19 cellular contexts compared by ENCODE assay signal in the genomic region with DNA sequence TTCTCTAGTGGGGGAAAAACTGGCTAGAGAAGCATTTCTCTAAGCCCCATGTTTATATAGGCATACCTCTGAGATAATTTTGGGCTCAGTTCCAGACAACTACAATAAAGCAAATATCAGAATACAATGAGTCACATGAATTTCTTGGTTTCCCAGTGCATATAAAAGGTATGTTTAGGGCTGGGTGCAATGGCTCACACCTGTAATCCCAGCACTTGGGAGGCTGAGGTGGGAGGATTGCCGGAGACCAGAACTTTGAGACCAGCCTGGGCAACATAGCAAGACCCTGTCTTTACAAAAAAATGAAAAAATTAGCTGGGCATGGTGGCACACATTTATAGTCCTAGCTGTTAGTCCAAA. TPM values are rescaled to one million over a fixed set of nuclear protein-coding genes. Genes with fewer than 3 reads are reported as not detected.
DNase-seq lines count a peak whose midpoint lies in the region; ATAC-seq, FAIRE-seq and TF ChIP-seq lines count a peak whose summit lies in the region.
"Had no signal": no experiment of that assay in that cellular context is flagged by ENCODE, and none has a peak within 500 bp of the region (broad histone marks: within the 10 kb centered on the region; RNA-seq: fewer than 3 reads in every experiment).

No MANE protein-coding gene starts in this region.

- H3K4me1 Mint-ChIP-seq in astrocyte (ENCODE audit: low read depth, unreplicated experiment) = peaks cover 20% of the 10 kb centered on the region
- H3K4me1 Mint-ChIP-seq: activated CD4-positive, alpha-beta T cell treated with anti-CD3 and anti-CD28 coated beads, Interleukin-2, amount 10 ng/mL, durations not matched to agents 7 days and 5 days had no signal

- H3K4me3 ChIP-seq in astrocyte (ENCODE audit: insufficient read depth, low read depth, low read length) = no peak overlapping the region
- H3K4me3 ChIP-seq: ascending aorta, left ventricle myocardium inferior had no signal

- no peak overlapping the region for H3K27ac Mint-ChIP-seq in astrocyte (ENCODE audit: unreplicated experiment)
- H3K27ac Mint-ChIP-seq: activated CD4-positive, alpha-beta T cell treated with anti-CD3 and anti-CD28 coated beads, Interleukin-2, amount 10 ng/mL, durations not matched to agents 7 days and 5 days; activated T-helper 1 cell treated with anti-CD3 and anti-CD28 coated beads, Interleukin-12 subunit alpha, Interleukin-12 subunit beta, Interleukin-2, Interleukin-4 antibody, amounts not matched to agents 30 ng/mL and 10 ng/mL and 1 ng/mL, durations not matched to agents 14 hours and 24 hours and 36 hours; effector memory CD8-positive, alpha-beta T cell; nephron progenitor cell; T-helper 1 cell treated with Interleukin-12 subunit alpha and Interleukin-12 subunit beta and Interleukin-4 antibody, amounts not matched to agents 30 μg/mL and 1 μg/mL, for 36 hours had no signal

- peak overlapping the region; percentile 64 for H3K4me2 ChIP-seq in astrocyte (ENCODE audit: low read length)

- no peaks in the 10 kb centered on the region for H3K9me3 Mint-ChIP-seq in astrocyte (ENCODE audit: unreplicated experiment)
- H3K9me3 Mint-ChIP-seq: activated CD4-positive, alpha-beta T cell treated with anti-CD3 and anti-CD28 coated beads, Interleukin-2, amount 10 ng/mL, durations not matched to agents 7 days and 5 days; activated T-helper 1 cell treated with anti-CD3 and anti-CD28 coated beads, Interleukin-12 subunit alpha, Interleukin-12 subunit beta, Interleukin-2, Interleukin-4 antibody, amounts not matched to agents 30 ng/mL and 10 ng/mL and 1 ng/mL, durations not matched to agents 14 hours and 24 hours and 36 hours; effector memory CD8-positive, alpha-beta T cell; nephron progenitor cell; T-helper 1 cell treated with Interleukin-12 subunit alpha and Interleukin-12 subunit beta and Interleukin-4 antibody, amounts not matched to agents 30 μg/mL and 1 μg/mL, for 36 hours had no signal

- H3K9me3 ChIP-seq in astrocyte (ENCODE audit: insufficient read depth, low read depth, low read length) = no peaks in the 10 kb centered on the region
- H3K9me3 ChIP-seq: ascending aorta, left ventricle myocardium inferior had no signal

- FAIRE-seq in astrocyte (lab: Jason Lieb, UNC) = no peak

- DNase-seq in DMS53 (lab: John Stamatoyannopoulos, UW) (peak; percentile 87), LoVo (ENCODE audit: low spot score) (peak; percentile 68), astrocyte (ENCODE audit: low read depth) (peak; percentile 71), glomerular visceral epithelial cell (ENCODE audit: extremely low spot score) (peak; percentile 53), DMS153 treated with DMSO at 0.1 percent for 48 hours (lab: John Stamatoyannopoulos, UW; ENCODE audit: unreplicated experiment) (no peak), Right ventricle myocardium inferior (ENCODE audit: missing footprints) (no peak), islet precursor cell (no peak)
- DNase-seq: activated CD4-positive, alpha-beta T cell treated with anti-CD3 and anti-CD28 coated beads, Interleukin-2, amount 10 ng/mL, durations not matched to agents 7 days and 5 days; DND-41; effector memory CD8-positive, alpha-beta T cell; Karpas-422; left ventricle myocardium inferior; nephron progenitor cell; stimulated activated naive CD8-positive, alpha-beta T cell treated with anti-CD3 and anti-CD28 coated beads, Interleukin-15, Interleukin-2, amounts not matched to agents 100 U/mL and 50 U/mL, for 24 hours had no signal

- H3K79me2 ChIP-seq in astrocyte (ENCODE audit: insufficient read depth, low read length) = no peaks in the 10 kb centered on the region

- TF ChIP-seq CTCF in astrocyte (IDR thresholded peaks at IDR 0.05; ENCODE audit: insufficient read depth, low read depth, low read length) = no peak

- H3K36me3 ChIP-seq in astrocyte (ENCODE audit: insufficient read depth, low read length) = no peaks in the 10 kb centered on the region
- H3K36me3 ChIP-seq: ascending aorta, left ventricle myocardium inferior had no signal

- no peak overlapping the region for H3K4me3 Mint-ChIP-seq in astrocyte (ENCODE audit: unreplicated experiment)
- H3K4me3 Mint-ChIP-seq: activated CD4-positive, alpha-beta T cell treated with anti-CD3 and anti-CD28 coated beads, Interleukin-2, amount 10 ng/mL, durations not matched to agents 7 days and 5 days; activated T-helper 1 cell treated with anti-CD3 and anti-CD28 coated beads, Interleukin-12 subunit alpha, Interleukin-12 subunit beta, Interleukin-2, Interleukin-4 antibody, amounts not matched to agents 30 ng/mL and 10 ng/mL and 1 ng/mL, durations not matched to agents 14 hours and 24 hours and 36 hours; effector memory CD8-positive, alpha-beta T cell; nephron progenitor cell; T-helper 1 cell treated with Interleukin-12 subunit alpha and Interleukin-12 subunit beta and Interleukin-4 antibody, amounts not matched to agents 30 μg/mL and 1 μg/mL, for 36 hours had no signal

- peaks cover 21% of the 10 kb centered on the region for H3K4me1 ChIP-seq in astrocyte (ENCODE audit: insufficient read depth, low read length)
- H3K4me1 ChIP-seq: ascending aorta, left ventricle myocardium inferior had no signal

- no peak for ATAC-seq in Right ventricle myocardium inferior
- ATAC-seq in HG03039 (IDR thresholded peaks at IDR 0.05; ENCODE audit: unreplicated experiment) = no peak
- ATAC-seq: effector memory CD8-positive, alpha-beta T cell; sciatic nerve; stimulated activated naive CD8-positive, alpha-beta T cell treated with anti-CD3 and anti-CD28 coated beads, Interleukin-15, Interleukin-2, amounts not matched to agents 100 U/mL and 50 U/mL, for 24 hours had no signal

- H4K20me1 ChIP-seq in astrocyte (ENCODE audit: insufficient read depth, low read length) = no peaks in the 10 kb centered on the region

- H3K36me3 Mint-ChIP-seq in astrocyte (ENCODE audit: low read depth, unreplicated experiment) = no peaks in the 10 kb centered on the region

- H3K27me3 ChIP-seq in astrocyte (ENCODE audit: insufficient read depth, low read length) = peaks cover 3% of the 10 kb centered on the region
- H3K27me3 ChIP-seq: ascending aorta had no signal

- H3K27ac ChIP-seq in astrocyte (ENCODE audit: low read depth, low read length) = peak overlapping the region; percentile 52
- H3K27ac ChIP-seq: ascending aorta, left ventricle myocardium inferior had no signal

- no peak overlapping the region for H2AFZ ChIP-seq in astrocyte (ENCODE audit: low read depth, low read length)

- H3K9ac ChIP-seq in astrocyte (ENCODE audit: low read length) = no peak overlapping the region

- intact Hi-C loops in Right ventricle myocardium inferior (cut with DNase I) = no loop called here

- no peaks in the 10 kb centered on the region for H3K27me3 Mint-ChIP-seq in astrocyte (ENCODE audit: low read depth, unreplicated experiment)
- H3K27me3 Mint-ChIP-seq: effector memory CD8-positive, alpha-beta T cell had no signal

RNA-seq across cellular contexts. Expression of a gene that starts 22.2 kb away (rescaled TPM):
- total RNA-seq in astrocyte (60.3 and 68.2 TPM in 2 replicates), Right ventricle myocardium inferior (32.1 TPM)

RNA-seq across cellular contexts. Expression of a gene that starts 41.0 kb away (rescaled TPM):
- total RNA-seq in astrocyte (66.7 and 75.0 TPM in 2 replicates), Right ventricle myocardium inferior (18.3 TPM)

Comparison
In these comparisons a context has a peak if more than half of its experiments do, and no peak if none do; other contexts are left out.
1. DNase-seq: peak in DMS53 (single experiment), LoVo (single experiment), astrocyte (single experiment) and glomerular visceral epithelial cell (single experiment); none in DMS153 treated with DMSO at 0.1 percent for 48 hours (single experiment), Right ventricle myocardium inferior (single experiment) and islet precursor cell (single experiment).